ENCODE assay signal across 24 cellular contexts in the genomic region with DNA sequence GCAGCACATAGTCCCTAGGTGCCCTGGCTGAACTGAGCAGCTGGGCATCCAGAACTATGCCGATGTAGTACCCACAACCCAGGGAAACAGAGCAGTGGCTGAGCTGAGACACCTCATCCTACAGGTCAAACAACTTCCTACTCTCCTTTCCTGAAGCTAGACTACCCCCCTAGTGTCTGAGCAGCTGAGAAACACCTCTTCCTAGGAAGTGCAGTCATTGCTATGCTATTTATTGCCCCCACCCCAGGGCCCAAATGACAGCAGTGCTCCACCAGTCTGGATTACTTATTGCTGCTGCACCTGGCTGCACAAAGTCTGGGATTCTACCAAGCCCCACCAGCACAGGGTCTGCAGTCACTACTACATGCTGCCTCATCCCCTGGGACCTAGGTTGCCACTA. TPM values are rescaled to one million over a fixed set of nuclear protein-coding genes. Genes with fewer than 3 reads are reported as not detected.
DNase-seq lines count a peak whose midpoint lies in the region; ATAC-seq, FAIRE-seq and TF ChIP-seq lines count a peak whose summit lies in the region.
"Had no signal": no experiment of that assay in that cellular context is flagged by ENCODE, and none has a peak within 500 bp of the region (broad histone marks: within the 10 kb centered on the region; RNA-seq: fewer than 3 reads in every experiment).

No MANE protein-coding gene starts in this region.

- H3K36me3 ChIP-seq in Panc1 (ENCODE audit: control insufficient read depth, insufficient read depth, low read length), result no peaks in the 10 kb centered on the region

- no peak for TF ChIP-seq CTCF in Panc1 (IDR thresholded peaks at IDR 0.05)

- peaks cover 7% of the 10 kb centered on the region for H3K4me1 Mint-ChIP-seq in T-helper 2 cell treated with Interferon-gamma antibody and Interleukin-4, amounts not matched to agents 5 μg/mL and 100 μg/mL, for 36 hours (ENCODE audit: low read depth)
- H3K4me1 Mint-ChIP-seq: IgD-negative memory B cell had no signal

- FAIRE-seq in urothelium cell line (lab: Jason Lieb, UNC), result peak; percentile 66
- FAIRE-seq: A549, GM19239, H54, HepG2 had no signal

- POLR2A ChIA-PET in Panc1 (lab: Charles Lee), result no interaction called here

- CTCF ChIA-PET in Panc1 (lab: Charles Lee), result no interaction called here

- H3K27ac Mint-ChIP-seq in T-helper 2 cell treated with Interferon-gamma antibody and Interleukin-4, amounts not matched to agents 5 μg/mL and 100 μg/mL, for 36 hours, result peak overlapping the region; percentile 7
- H3K27ac Mint-ChIP-seq: CD4-positive, alpha-beta T cell had no signal

- no peak for DNase-seq in T-helper 2 cell treated with Interferon-gamma antibody and Interleukin-4, amounts not matched to agents 5 μg/mL and 100 μg/mL, for 36 hours (ENCODE audit: low spot score)
- DNase-seq in T-helper 2 cell (no peak), Panc1 (ENCODE audit: low read depth, low spot score) (no peak), islet precursor cell (peak; percentile 85), urothelium cell line (ENCODE audit: low spot score) (no peak), NCI-H1436 treated with DMSO at 0.1 percent for 48 hours (lab: John Stamatoyannopoulos, UW) (no peak)
- DNase-seq: AML-193; CD4-positive, alpha-beta T cell; DMS153; DMS79; GF-D8; GM23248 had no signal

- H3K4me3 ChIP-seq in Panc1 (ENCODE audit: low read depth in 2 of 2, low read length in 2 of 2), result no peak overlapping the region
- H3K4me3 ChIP-seq: A549, GM23248 had no signal

- in situ Hi-C loops in Panc1 (cut with HindIII; ENCODE audit: low pct_unique_long_range_greater_than_20kb, low sequenced_read_pairs), result no loop called here

- no peak overlapping the region for H3K4me3 Mint-ChIP-seq in T-helper 2 cell treated with Interferon-gamma antibody and Interleukin-4, amounts not matched to agents 5 μg/mL and 100 μg/mL, for 36 hours
- H3K4me3 Mint-ChIP-seq: CD4-positive, alpha-beta T cell; IgD-negative memory B cell had no signal

- H3K36me3 Mint-ChIP-seq in T-helper 2 cell treated with Interferon-gamma antibody and Interleukin-4, amounts not matched to agents 5 μg/mL and 100 μg/mL, for 36 hours (ENCODE audit: low read depth), result peaks cover 32% of the 10 kb centered on the region

- no peak for ATAC-seq in Panc1
- no peak for ATAC-seq in esophagus mucosa
- ATAC-seq in GM18867 (IDR thresholded peaks at IDR 0.05; ENCODE audit: unreplicated experiment), result no peak
- ATAC-seq: A549, HCT116, HepG2 had no signal

- no TSS peak for BruUV-seq in Panc1 (replicated peaks; lab: Mats Ljungman, UMichigan)

- peaks cover 3% of the 10 kb centered on the region; the same call in 1 of the 2 replicates for H3K9me3 ChIP-seq in Panc1 (ENCODE audit: control insufficient read depth, insufficient read depth, low read depth, low read length)

- no peaks in the 10 kb centered on the region for H3K27me3 Mint-ChIP-seq in T-helper 2 cell treated with Interferon-gamma antibody and Interleukin-4, amounts not matched to agents 5 μg/mL and 100 μg/mL, for 36 hours (ENCODE audit: low read depth)
- H3K27me3 Mint-ChIP-seq: CD4-positive, alpha-beta T cell; IgD-negative memory B cell had no signal

- H3K4me1 ChIP-seq in Panc1 (ENCODE audit: control insufficient read depth, insufficient read depth, low read length), result peaks cover 7% of the 10 kb centered on the region; the same call in 1 of the 2 replicates

- H3K27ac ChIP-seq in Panc1 (ENCODE audit: low read length), result peak overlapping the region; percentile 44; the same call in 1 of the 2 replicates
- H3K27ac ChIP-seq: 22Rv1, A549, C4-2B, GM23248 had no signal

- peaks cover 39% of the 10 kb centered on the region for H3K9me3 Mint-ChIP-seq in T-helper 2 cell treated with Interferon-gamma antibody and Interleukin-4, amounts not matched to agents 5 μg/mL and 100 μg/mL, for 36 hours

- H3K27me3 ChIP-seq in Panc1 (ENCODE audit: control insufficient read depth, insufficient read depth, low read length), result no peaks in the 10 kb centered on the region

- intact Hi-C loops in Panc1 (cut with micrococcal nuclease; ENCODE audit: unreplicated experiment), result no loop called here

RNA-seq across cellular contexts. Expression of gene GARIN2, which starts 16.7 kb away (rescaled TPM):
- total RNA-seq in Panc1 (2021; ENCODE audit: unreplicated experiment), result 8.9 TPM
- 6.9 TPM for polyA plus RNA-seq in Panc1 (2012; ENCODE audit: insufficient read length)
- not detected for total RNA-seq in esophagus mucosa
- total RNA-seq: CD4-positive, alpha-beta T cell; Daoy; GM23248 had no signal
- polyA plus RNA-seq: BJ, GM23248, HepG2, IgD-negative memory B cell had no signal
